Comparison of ENCODE assay signal across 8 cellular contexts in the genomic region with DNA sequence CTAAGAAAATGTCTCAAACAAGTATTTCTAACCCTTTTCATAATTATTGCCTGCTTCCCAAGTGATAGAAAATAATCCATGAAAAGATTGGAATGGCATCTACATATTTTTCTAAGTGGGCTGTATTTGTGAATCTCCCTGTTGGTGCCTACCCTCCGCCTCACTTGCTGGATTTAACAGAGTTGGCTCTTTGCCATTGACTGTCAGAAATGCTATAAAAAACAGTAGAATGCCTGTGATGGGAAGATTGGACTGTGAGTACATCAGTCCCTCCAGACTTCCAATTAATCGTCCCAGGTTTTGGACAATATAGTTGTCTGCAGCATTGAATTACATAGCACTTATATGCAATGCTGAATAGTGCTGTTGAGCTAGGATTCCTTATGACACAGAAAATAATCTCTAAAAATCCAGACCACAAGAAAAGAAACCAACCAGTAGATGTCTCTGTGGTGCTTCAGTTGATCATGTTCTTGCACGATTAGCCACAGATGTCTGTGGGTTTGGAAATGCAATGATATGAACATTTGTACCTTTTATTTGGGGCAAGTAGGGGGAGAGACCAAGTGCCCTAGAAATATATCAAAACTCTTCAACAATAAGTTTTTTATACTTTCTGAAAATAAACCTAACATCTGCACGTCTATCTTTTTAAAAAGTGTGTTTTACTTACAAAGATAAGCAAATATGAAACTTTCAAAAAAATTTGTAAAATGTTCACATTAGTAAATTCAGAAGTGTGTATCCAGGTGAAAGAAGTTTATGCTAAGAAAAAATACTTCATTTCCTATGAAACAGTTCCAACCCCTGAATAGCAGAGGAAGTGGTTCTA.
A peak's percentile ranks its signal among the peaks of the same experiment; 100 is the strongest.
DNase-seq lines count a peak whose midpoint lies in the region; ATAC-seq and TF ChIP-seq lines count a peak whose summit lies in the region.

No MANE protein-coding gene starts in this region.

- in situ Hi-C loops in brain microvascular endothelial cell (cut with HindIII; ENCODE audit: low pct_ligation_motif_present, low sequenced_read_pairs): no loop called here

- H3K36me3 Mint-ChIP-seq in HFFc6 (ENCODE audit: low read depth): no peaks in the 10 kb centered on the region

- H3K4me3 Mint-ChIP-seq in HFFc6: no peak overlapping the region

- H3K4me1 Mint-ChIP-seq in HFFc6 (ENCODE audit: low read depth): no peaks in the 10 kb centered on the region; the same call in 1 of the 2 replicates

- H3K9me3 Mint-ChIP-seq in HFFc6: no peaks in the 10 kb centered on the region

- no peak overlapping the region for H3K27ac ChIP-seq in brain microvascular endothelial cell

- H3K27ac Mint-ChIP-seq in HFFc6: no peak overlapping the region

- no peaks in the 10 kb centered on the region for H3K36me3 ChIP-seq in brain microvascular endothelial cell (replicated peaks)

- no peaks in the 10 kb centered on the region for H3K27me3 ChIP-seq in brain microvascular endothelial cell (replicated peaks)

- intact Hi-C loops in left colon (cut with DNase I, micrococcal nuclease): loop anchor here in 1 of 2 donors (5.0 kb wide), 1 partner anchor 303 kb away; no protein-coding TSS in a partner anchor

- TF ChIP-seq CTCF in HFFc6 (IDR thresholded peaks at IDR 0.05): peak; percentile 80
- peak; percentile 58 for TF ChIP-seq CTCF in brain microvascular endothelial cell (IDR thresholded peaks at IDR 0.05; ENCODE audit: low read depth, low read length, missing control alignments)

- peak; percentile 55 for DNase-seq in GF-D8 (lab: John Stamatoyannopoulos, UW)
- DNase-seq in HFFc6: peak; percentile 78
- DNase-seq in NCI-H510A treated with DMSO at 0.1 percent for 48 hours (lab: John Stamatoyannopoulos, UW): peak; percentile 63
- DNase-seq in brain microvascular endothelial cell: peak; percentile 83
- DNase-seq in left colon: no peak
- DNase-seq in activated T-cell treated with anti-CD3 and anti-CD28 coated beads for 4 hours: no peak

- ATAC-seq in left colon (peak; percentile 83), GM18505 (IDR thresholded peaks at IDR 0.05; ENCODE audit: unreplicated experiment) (no peak), GM21381 (IDR thresholded peaks at IDR 0.05; ENCODE audit: unreplicated experiment) (no peak)

- no peak overlapping the region for H3K4me3 ChIP-seq in brain microvascular endothelial cell (ENCODE audit: low read depth, low read length)

- TF ChIP-seq POLR2A in GM18505 (IDR thresholded peaks at IDR 0.05; ENCODE audit: borderline replicate concordance, extremely low read depth, insufficient read depth, insufficient read length): no peak

- H3K27me3 Mint-ChIP-seq in HFFc6 (ENCODE audit: insufficient read depth): no peaks in the 10 kb centered on the region; the same call in 1 of the 2 replicates

Comparison
In these comparisons a context has a peak if more than half of its experiments do, and no peak if none do; other contexts are left out.
1. DNase-seq: peak in GF-D8 (single experiment), HFFc6 (single experiment), NCI-H510A treated with DMSO at 0.1 percent for 48 hours (single experiment) and brain microvascular endothelial cell (single experiment); none in left colon (0 of 2) and activated T-cell treated with anti-CD3 and anti-CD28 coated beads for 4 hours (single experiment).